ENCODE assay signal across 10 cellular contexts in genomic region chr12:124538194-124539082, GRCh38. TPM values are rescaled to one million over a fixed set of nuclear protein-coding genes. Genes with fewer than 3 reads are reported as not detected.
DNase-seq lines count a peak whose midpoint lies in the region; ATAC-seq, FAIRE-seq and TF ChIP-seq lines count a peak whose summit lies in the region.
"Had no signal": no experiment of that assay in that cellular context is flagged by ENCODE, and none has a peak within 500 bp of the region (broad histone marks: within the 10 kb centered on the region; RNA-seq: fewer than 3 reads in every experiment).

No MANE protein-coding gene starts in this region.

- no peak overlapping the region for H3K27ac ChIP-seq in naive thymus-derived CD4-positive, alpha-beta T cell (ENCODE audit: low read depth, low read length)

- POLR2A ChIA-PET in naive thymus-derived CD4-positive, alpha-beta T cell (lab: Charles Lee): interaction anchor here (0.6 kb wide), 1 partner anchor 1649 kb away, joined by 3 read pairs; no protein-coding TSS in a partner anchor

- intact Hi-C loops in naive thymus-derived CD4-positive, alpha-beta T cell (cut with micrococcal nuclease): no loop called here

- peaks cover 55% of the 10 kb centered on the region for H3K4me1 ChIP-seq in BE2C
- peaks cover 1 to 19% of the 10 kb centered on the region in 2 donors for H3K4me1 ChIP-seq in naive thymus-derived CD4-positive, alpha-beta T cell (ENCODE audit: control insufficient read depth in 2 of 2, insufficient read depth in 2 of 2, low read length in 2 of 2)

- no peaks in the 10 kb centered on the region for H3K27me3 Mint-ChIP-seq in naive thymus-derived CD4-positive, alpha-beta T cell

- H3K36me3 ChIP-seq in BE2C: peaks cover 8% of the 10 kb centered on the region
- peaks cover 0 to 11% (median 4%) of the 10 kb centered on the region in 3 experiments for H3K36me3 ChIP-seq in naive thymus-derived CD4-positive, alpha-beta T cell (ENCODE audit: control insufficient read depth in 2 of 3, insufficient read depth in 3 of 3, low read length in 3 of 3)

- no peaks in the 10 kb centered on the region for H3K9me3 ChIP-seq in BE2C
- H3K9me3 ChIP-seq in naive thymus-derived CD4-positive, alpha-beta T cell (ENCODE audit: control insufficient read depth in 2 of 3, low read length in 3 of 3): no peaks in the 10 kb centered on the region

- peak overlapping the region in 6 of 9 donors; percentile 21 to 71 (median 51) for H3K27ac Mint-ChIP-seq in naive thymus-derived CD4-positive, alpha-beta T cell

- no peaks in the 10 kb centered on the region for H3K9me3 Mint-ChIP-seq in naive thymus-derived CD4-positive, alpha-beta T cell

- DNase-seq in BE2C (peak; percentile 83), HuH-7 (ENCODE audit: low spot score) (peak; percentile 47), dermis blood vessel endothelial cell (peak; percentile 31), D721Med (ENCODE audit: insufficient read length, low spot score) (no peak), AG08395 (ENCODE audit: low spot score) (no peak)
- no peak for DNase-seq in naive thymus-derived CD4-positive, alpha-beta T cell
- DNase-seq in stimulated activated CD4-positive, alpha-beta T cell treated with anti-CD3 and anti-CD28 coated beads, Interleukin-2, amount 100 ng/mL, for 24 hours: no peak
- DNase-seq: effector CD4-positive, alpha-beta T cell; NCI-H82 had no signal

- peak overlapping the region in 5 of 10 donors; percentile 9 to 71 (median 54) for H3K4me3 Mint-ChIP-seq in naive thymus-derived CD4-positive, alpha-beta T cell

- H3K27me3 ChIP-seq in BE2C: no peaks in the 10 kb centered on the region
- no peaks in the 10 kb centered on the region for H3K27me3 ChIP-seq in naive thymus-derived CD4-positive, alpha-beta T cell (ENCODE audit: control insufficient read depth in 2 of 2, insufficient read depth in 2 of 2, low read length in 2 of 2)

- no peak for TF ChIP-seq CTCF in BE2C (IDR thresholded peaks at IDR 0.05; ENCODE audit: low read depth, low read length)
- TF ChIP-seq CTCF in D721Med (IDR thresholded peaks at IDR 0.05; ENCODE audit: insufficient read depth, missing control alignments): no peak

- no peak for FAIRE-seq in D721Med (lab: Jason Lieb, UNC)

- H3K36me3 Mint-ChIP-seq in naive thymus-derived CD4-positive, alpha-beta T cell: peaks cover 0 to 19% (median 1%) of the 10 kb centered on the region in 5 donors

- H3K4me3 ChIP-seq in BE2C (ENCODE audit: low read depth, low read length): no peak overlapping the region
- H3K4me3 ChIP-seq in naive thymus-derived CD4-positive, alpha-beta T cell (ENCODE audit: low read length): no peak overlapping the region

- CTCF ChIA-PET in naive thymus-derived CD4-positive, alpha-beta T cell (lab: Charles Lee): no interaction called here

- peak; percentile 15 for ATAC-seq in naive thymus-derived CD4-positive, alpha-beta T cell
- ATAC-seq in HG03045 (IDR thresholded peaks at IDR 0.05; ENCODE audit: unreplicated experiment): no peak

- H3K4me1 Mint-ChIP-seq in naive thymus-derived CD4-positive, alpha-beta T cell: peaks cover 12 to 55% (median 36%) of the 10 kb centered on the region in 7 donors

RNA-seq across cellular contexts. Expression of gene NCOR2, which starts 29.0 kb away (rescaled TPM):
- polyA plus RNA-seq in BE2C (2012; ENCODE audit: insufficient read depth, insufficient read length, low read depth): 138 TPM
- 25.7 and 44.3 TPM in 2 replicates for total RNA-seq in dermis blood vessel endothelial cell
- 100 to 1,000 TPM; 101 to 194 (median 112) TPM for total RNA-seq in naive thymus-derived CD4-positive, alpha-beta T cell
- polyA plus RNA-seq in naive thymus-derived CD4-positive, alpha-beta T cell: 10 to 100 TPM in 1 of 2 donors, 1 to 10 TPM in 1; 5.3 to 17.3 TPM

Comparison
In these comparisons a context has a peak if more than half of its experiments do, and no peak if none do; other contexts are left out.
1. DNase-seq: peak in BE2C (single experiment), HuH-7 (single experiment) and dermis blood vessel endothelial cell (single experiment); none in naive thymus-derived CD4-positive, alpha-beta T cell (0 of 9), stimulated activated CD4-positive, alpha-beta T cell treated with anti-CD3 and anti-CD28 coated beads, Interleukin-2, amount 100 ng/mL, for 24 hours (0 of 2), D721Med (single experiment) and AG08395 (single experiment).